8 cellular contexts compared by ENCODE assay signal in the genomic region with DNA sequence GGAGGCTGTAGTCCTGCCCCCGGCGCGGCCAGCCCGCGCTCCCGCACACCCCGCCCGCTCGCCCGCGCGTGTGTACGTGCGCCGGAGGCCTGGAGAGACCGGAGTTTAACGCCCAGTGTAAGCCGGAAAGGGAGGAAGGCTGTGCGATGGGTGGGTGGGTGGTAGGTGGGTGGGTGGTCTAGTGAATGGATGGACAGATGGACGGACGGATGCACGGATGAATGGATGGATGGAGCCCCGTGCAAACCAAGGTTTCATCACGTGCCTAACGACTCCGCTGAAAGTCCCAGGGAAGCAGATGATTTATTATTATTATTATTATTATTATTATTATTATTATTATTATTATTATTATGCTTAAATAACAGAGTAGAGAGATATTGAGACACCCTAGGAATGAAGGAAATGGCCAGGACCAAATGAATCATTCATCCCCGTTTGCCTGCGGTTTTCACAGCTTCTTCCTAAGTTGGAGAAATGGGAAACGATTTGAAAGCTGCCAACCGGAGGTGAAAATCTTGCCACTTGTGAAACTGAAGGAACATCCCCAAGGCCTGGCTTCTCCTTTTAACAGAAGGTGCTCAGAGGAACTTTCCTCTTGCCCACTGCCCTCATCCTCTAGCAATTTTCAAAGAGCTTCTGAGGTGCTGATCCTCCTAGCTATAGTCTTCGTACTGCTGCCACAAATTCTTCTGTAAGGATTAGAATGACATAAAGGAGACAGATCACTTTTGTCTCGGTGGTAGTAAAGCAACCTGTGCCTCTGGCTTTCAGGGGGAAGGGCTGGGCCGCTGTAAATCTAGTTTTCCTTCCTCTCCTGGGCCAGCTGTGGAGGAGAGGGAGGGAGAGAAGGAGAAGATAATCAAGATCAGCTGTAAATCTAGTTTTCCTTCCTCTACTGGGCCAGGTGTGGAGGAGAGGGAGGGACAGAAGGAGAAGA. TPM values are rescaled to one million over a fixed set of nuclear protein-coding genes. Genes with fewer than 3 reads are reported as not detected.
DNase-seq lines count a peak whose midpoint lies in the region; ATAC-seq, FAIRE-seq and TF ChIP-seq lines count a peak whose summit lies in the region.

No MANE protein-coding gene starts in this region.

- no peaks in the 10 kb centered on the region for H3K36me3 ChIP-seq in mesendoderm (ENCODE audit: control insufficient read depth, insufficient read depth, low read length)
- H3K36me3 ChIP-seq in effector memory CD4-positive, alpha-beta T cell (ENCODE audit: control insufficient read depth, insufficient read depth, low read length): no peaks in the 10 kb centered on the region

- no peak overlapping the region for H3K23ac ChIP-seq in mesendoderm (ENCODE audit: low read length)

- H2BK5ac ChIP-seq in mesendoderm (ENCODE audit: low read length): no peak overlapping the region

- no peak overlapping the region for H4K5ac ChIP-seq in mesendoderm (ENCODE audit: low read length)

- peaks cover 3% of the 10 kb centered on the region for H3K27me3 ChIP-seq in mesendoderm (ENCODE audit: insufficient read depth, low read length, poor library complexity)
- H3K27me3 ChIP-seq in effector memory CD4-positive, alpha-beta T cell (replicated peaks; ENCODE audit: control insufficient read depth, insufficient read depth, low read length, poor library complexity, severe bottlenecking): peaks cover 7% of the 10 kb centered on the region

- H3K27ac ChIP-seq in mesendoderm (ENCODE audit: low read depth, low read length): no peak overlapping the region
- no peak overlapping the region for H3K27ac ChIP-seq in effector memory CD4-positive, alpha-beta T cell (ENCODE audit: insufficient read depth, low read length, poor library complexity, severe bottlenecking)

- intact Hi-C loops in MCF 10A (cut with micrococcal nuclease): no loop called here

- no peak overlapping the region for H2AK5ac ChIP-seq in mesendoderm (ENCODE audit: low read length)

- no peak overlapping the region for H3K27ac Mint-ChIP-seq in stimulated activated naive CD8-positive, alpha-beta T cell treated with anti-CD3 and anti-CD28 coated beads, Interleukin-15, Interleukin-2, amounts not matched to agents 100 ng/mL and 50 ng/mL, for 24 hours
- H3K27ac Mint-ChIP-seq in stimulated activated naive CD8-positive, alpha-beta T cell treated with anti-CD3 and anti-CD28 coated beads, Interleukin-15, amount 100 ng/mL, for 72 hours: no peak overlapping the region
- H3K27ac Mint-ChIP-seq in MCF 10A (ENCODE audit: low read depth, unreplicated experiment): no peak overlapping the region

- H3K18ac ChIP-seq in mesendoderm (ENCODE audit: low read length): no peak overlapping the region

- no peaks in the 10 kb centered on the region for H3K79me1 ChIP-seq in mesendoderm (ENCODE audit: low read length)

- no peak overlapping the region for H2BK120ac ChIP-seq in mesendoderm (ENCODE audit: low read depth, low read length)

- FAIRE-seq in HTR-8/SVneo (lab: Jason Lieb, UNC): no peak

- CTCF ChIA-PET in MCF 10A (lab: Yijun Ruan, JAX): no interaction called here

- no peaks in the 10 kb centered on the region for H3K9me3 ChIP-seq in effector memory CD4-positive, alpha-beta T cell (ENCODE audit: control insufficient read depth, low read length)

- BruUV-seq in MCF 10A (replicated peaks; lab: Mats Ljungman, UMichigan): no TSS peak

- peak overlapping the region; percentile 49 for H3K4me3 Mint-ChIP-seq in stimulated activated naive CD8-positive, alpha-beta T cell treated with anti-CD3 and anti-CD28 coated beads, Interleukin-15, Interleukin-2, amounts not matched to agents 100 ng/mL and 50 ng/mL, for 24 hours
- H3K4me3 Mint-ChIP-seq in stimulated activated naive CD8-positive, alpha-beta T cell treated with anti-CD3 and anti-CD28 coated beads, Interleukin-15, amount 100 ng/mL, for 72 hours: peak overlapping the region in 1 of 2 donors; percentile 6
- peak overlapping the region; percentile 37 for H3K4me3 Mint-ChIP-seq in MCF 10A (ENCODE audit: unreplicated experiment)

- no peaks in the 10 kb centered on the region for H3K9me3 Mint-ChIP-seq in stimulated activated naive CD8-positive, alpha-beta T cell treated with anti-CD3 and anti-CD28 coated beads, Interleukin-15, Interleukin-2, amounts not matched to agents 100 ng/mL and 50 ng/mL, for 24 hours
- H3K9me3 Mint-ChIP-seq in stimulated activated naive CD8-positive, alpha-beta T cell treated with anti-CD3 and anti-CD28 coated beads, Interleukin-15, amount 100 ng/mL, for 72 hours: no peaks in the 10 kb centered on the region
- no peaks in the 10 kb centered on the region for H3K9me3 Mint-ChIP-seq in MCF 10A (ENCODE audit: unreplicated experiment)

- H4K8ac ChIP-seq in mesendoderm (ENCODE audit: low read depth, low read length): no peak overlapping the region

- no peaks in the 10 kb centered on the region for H3K4me1 ChIP-seq in mesendoderm (ENCODE audit: control insufficient read depth, low read depth, low read length)
- no peaks in the 10 kb centered on the region for H3K4me1 ChIP-seq in effector memory CD4-positive, alpha-beta T cell (ENCODE audit: control insufficient read depth, insufficient read depth, low read length, poor library complexity, severe bottlenecking)

- no peaks in the 10 kb centered on the region for H3K79me2 ChIP-seq in mesendoderm (ENCODE audit: control insufficient read depth, insufficient read depth, low read length)

- TF ChIP-seq CTCF in MCF 10A (IDR thresholded peaks at IDR 0.05; ENCODE audit: unreplicated experiment): no peak

- no peak for ATAC-seq in stimulated activated naive CD8-positive, alpha-beta T cell treated with anti-CD3 and anti-CD28 coated beads, Interleukin-15, amount 100 ng/mL, for 72 hours

- POLR2A ChIA-PET in MCF 10A (lab: Yijun Ruan, JAX): interaction anchor here (0.6 to 1.7 kb wide), 3 partner anchors 33 to 129 kb away, joined by 3 to 5 read pairs (median 3); no protein-coding TSS in a partner anchor

- peak overlapping the region; percentile 71 for H3K4me2 ChIP-seq in mesendoderm (ENCODE audit: low read length)

- H3K4me1 Mint-ChIP-seq in stimulated activated naive CD8-positive, alpha-beta T cell treated with anti-CD3 and anti-CD28 coated beads, Interleukin-15, Interleukin-2, amounts not matched to agents 100 ng/mL and 50 ng/mL, for 24 hours (ENCODE audit: low read depth): peaks cover 8% of the 10 kb centered on the region
- no peaks in the 10 kb centered on the region for H3K4me1 Mint-ChIP-seq in stimulated activated naive CD8-positive, alpha-beta T cell treated with anti-CD3 and anti-CD28 coated beads, Interleukin-15, amount 100 ng/mL, for 72 hours
- no peaks in the 10 kb centered on the region for H3K4me1 Mint-ChIP-seq in MCF 10A (ENCODE audit: insufficient read depth, unreplicated experiment)

- no peak overlapping the region for H3K4ac ChIP-seq in mesendoderm (ENCODE audit: low read depth, low read length)

- H3K27me3 Mint-ChIP-seq in stimulated activated naive CD8-positive, alpha-beta T cell treated with anti-CD3 and anti-CD28 coated beads, Interleukin-15, Interleukin-2, amounts not matched to agents 100 ng/mL and 50 ng/mL, for 24 hours: peaks cover 64% of the 10 kb centered on the region
- H3K27me3 Mint-ChIP-seq in stimulated activated naive CD8-positive, alpha-beta T cell treated with anti-CD3 and anti-CD28 coated beads, Interleukin-15, amount 100 ng/mL, for 72 hours: peaks cover 64% of the 10 kb centered on the region
- H3K27me3 Mint-ChIP-seq in MCF 10A (ENCODE audit: insufficient read depth, unreplicated experiment): no peaks in the 10 kb centered on the region

- H3K36me3 Mint-ChIP-seq in stimulated activated naive CD8-positive, alpha-beta T cell treated with anti-CD3 and anti-CD28 coated beads, Interleukin-15, Interleukin-2, amounts not matched to agents 100 ng/mL and 50 ng/mL, for 24 hours (ENCODE audit: low read depth): no peaks in the 10 kb centered on the region
- H3K36me3 Mint-ChIP-seq in MCF 10A (ENCODE audit: insufficient read depth, unreplicated experiment): no peaks in the 10 kb centered on the region

- peak overlapping the region; percentile 26 for H3K4me3 ChIP-seq in mesendoderm (ENCODE audit: low read length)
- H3K4me3 ChIP-seq in effector memory CD4-positive, alpha-beta T cell (ENCODE audit: insufficient read depth, low read depth, low read length, poor library complexity, severe bottlenecking): no peak overlapping the region

- peak overlapping the region; percentile 44 for H3K56ac ChIP-seq in mesendoderm (ENCODE audit: low read length)

- peak overlapping the region; percentile 61 for H3K9ac ChIP-seq in mesendoderm (ENCODE audit: low read length)

- DNase-seq in stimulated activated naive CD8-positive, alpha-beta T cell treated with anti-CD3 and anti-CD28 coated beads, Interleukin-15, amount 100 ng/mL, for 72 hours: no peak
- DNase-seq in MCF 10A (ENCODE audit: unreplicated experiment): peak; percentile 13
- DNase-seq in mesendoderm: peak; percentile 3
- DNase-seq in HTR-8/SVneo (ENCODE audit: insufficient read length, low spot score): no peak
- DNase-seq in activated CD8-positive, alpha-beta memory T cell treated with anti-CD3 and anti-CD28 coated beads, Interleukin-2, amount 50 U/mL, for 48 hours: no peak
- DNase-seq in NCI-H2081 (lab: John Stamatoyannopoulos, UW): no peak
- DNase-seq in effector memory CD4-positive, alpha-beta T cell: no peak

- WGBS in mesendoderm (ENCODE audit: extremely low coverage, insufficient coverage, low lambda C conversion rate): no CpG with 5 or more reads among the region's 33 CpGs

- H2BK15ac ChIP-seq in mesendoderm (replicated peaks; ENCODE audit: low read depth): no peak overlapping the region

RNA-seq across cellular contexts. Expression of a gene that starts 0.6 kb away (rescaled TPM):
- 0.42 and 0.61 TPM in 2 replicates for total RNA-seq in MCF 10A (2022)
- polyA plus RNA-seq in mesendoderm (2013, experiment 1 of 2): 1.4 TPM
- 1.4 TPM for polyA plus RNA-seq in mesendoderm (2013, experiment 2 of 2)

Comparison
In these comparisons a context has a peak if more than half of its experiments do, and no peak if none do; other contexts are left out.
1. DNase-seq: peak in MCF 10A (single experiment) and mesendoderm (single experiment); none in stimulated activated naive CD8-positive, alpha-beta T cell treated with anti-CD3 and anti-CD28 coated beads, Interleukin-15, amount 100 ng/mL, for 72 hours (0 of 2), HTR-8/SVneo (single experiment), activated CD8-positive, alpha-beta memory T cell treated with anti-CD3 and anti-CD28 coated beads, Interleukin-2, amount 50 U/mL, for 48 hours (single experiment), NCI-H2081 (0 of 2) and effector memory CD4-positive, alpha-beta T cell (0 of 3).